Comparison of ENCODE assay signal across 1 cellular context in the genomic region with DNA sequence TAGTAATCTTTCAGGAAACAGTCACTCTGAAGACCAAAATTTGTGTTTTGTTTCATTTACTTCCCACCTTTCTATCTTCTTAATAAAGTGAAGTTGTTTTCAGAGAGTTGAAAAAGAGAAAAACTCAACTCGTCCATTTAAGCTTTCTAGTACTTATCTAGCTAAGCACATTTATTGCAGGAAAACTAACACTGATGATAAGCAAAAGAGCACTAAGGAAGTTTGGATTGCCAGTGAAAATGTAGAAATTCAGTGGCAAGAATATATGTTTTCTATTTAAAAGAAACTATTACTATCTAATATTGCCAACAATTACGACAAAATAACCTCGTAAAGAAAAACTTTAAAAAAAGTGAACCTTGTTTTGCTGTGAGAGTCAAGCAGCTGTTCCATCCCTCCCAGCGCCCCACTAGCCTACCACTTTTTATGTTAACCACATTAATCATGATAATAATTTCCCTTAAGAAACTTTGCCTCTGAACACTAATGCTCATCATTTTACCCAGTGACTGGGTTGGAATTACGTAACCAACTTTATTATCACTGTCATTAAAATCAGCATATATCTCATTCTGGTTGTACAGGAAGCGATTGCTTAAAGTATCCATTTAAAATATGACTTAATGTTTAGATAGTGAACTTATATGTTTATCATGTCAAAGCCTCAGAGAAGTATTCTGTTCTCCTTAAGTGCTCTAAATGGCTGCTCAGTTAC.
TF ChIP-seq lines count a peak whose summit lies in the region.

No MANE protein-coding gene starts in this region.

TF ChIP-seq in HEK293, 187 proteins besides CTCF, POLR2A, EP300 and RAD21:
- TF ChIP-seq, protein P1, sequence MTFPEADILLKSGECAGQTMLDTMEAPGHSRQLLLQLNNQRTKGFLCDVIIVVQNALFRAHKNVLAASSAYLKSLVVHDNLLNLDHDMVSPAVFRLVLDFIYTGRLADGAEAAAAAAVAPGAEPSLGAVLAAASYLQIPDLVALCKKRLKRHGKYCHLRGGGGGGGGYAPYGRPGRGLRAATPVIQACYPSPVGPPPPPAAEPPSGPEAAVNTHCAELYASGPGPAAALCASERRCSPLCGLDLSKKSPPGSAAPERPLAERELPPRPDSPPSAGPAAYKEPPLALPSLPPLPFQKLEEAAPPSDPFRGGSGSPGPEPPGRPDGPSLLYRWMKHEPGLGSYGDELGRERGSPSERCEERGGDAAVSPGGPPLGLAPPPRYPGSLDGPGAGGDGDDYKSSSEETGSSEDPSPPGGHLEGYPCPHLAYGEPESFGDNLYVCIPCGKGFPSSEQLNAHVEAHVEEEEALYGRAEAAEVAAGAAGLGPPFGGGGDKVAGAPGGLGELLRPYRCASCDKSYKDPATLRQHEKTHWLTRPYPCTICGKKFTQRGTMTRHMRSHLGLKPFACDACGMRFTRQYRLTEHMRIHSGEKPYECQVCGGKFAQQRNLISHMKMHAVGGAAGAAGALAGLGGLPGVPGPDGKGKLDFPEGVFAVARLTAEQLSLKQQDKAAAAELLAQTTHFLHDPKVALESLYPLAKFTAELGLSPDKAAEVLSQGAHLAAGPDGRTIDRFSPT (tag by site-specific recombination; IDR thresholded peaks at IDR 0.05): 0 out of 2 replicates have a peak, but pooled peaks have one; percentile 25
- TF ChIP-seq, protein P2, sequence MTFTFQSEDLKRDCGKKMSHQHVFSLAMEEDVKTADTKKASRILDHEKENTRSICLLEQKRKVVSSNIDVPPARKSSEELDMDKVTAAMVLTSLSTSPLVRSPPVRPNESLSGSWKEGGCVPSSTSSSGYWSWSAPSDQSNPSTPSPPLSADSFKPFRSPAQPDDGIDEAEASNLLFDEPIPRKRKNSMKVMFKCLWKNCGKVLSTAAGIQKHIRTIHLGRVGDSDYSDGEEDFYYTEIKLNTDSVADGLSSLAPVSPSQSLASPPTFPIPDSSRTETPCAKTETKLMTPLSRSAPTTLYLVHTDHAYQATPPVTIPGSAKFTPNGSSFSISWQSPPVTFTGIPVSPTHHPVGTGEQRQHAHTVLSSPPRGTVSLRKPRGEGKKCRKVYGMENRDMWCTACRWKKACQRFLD (tag by site-specific recombination; IDR thresholded peaks at IDR 0.05): no peak
- TF ChIP-seq, protein P3, sequence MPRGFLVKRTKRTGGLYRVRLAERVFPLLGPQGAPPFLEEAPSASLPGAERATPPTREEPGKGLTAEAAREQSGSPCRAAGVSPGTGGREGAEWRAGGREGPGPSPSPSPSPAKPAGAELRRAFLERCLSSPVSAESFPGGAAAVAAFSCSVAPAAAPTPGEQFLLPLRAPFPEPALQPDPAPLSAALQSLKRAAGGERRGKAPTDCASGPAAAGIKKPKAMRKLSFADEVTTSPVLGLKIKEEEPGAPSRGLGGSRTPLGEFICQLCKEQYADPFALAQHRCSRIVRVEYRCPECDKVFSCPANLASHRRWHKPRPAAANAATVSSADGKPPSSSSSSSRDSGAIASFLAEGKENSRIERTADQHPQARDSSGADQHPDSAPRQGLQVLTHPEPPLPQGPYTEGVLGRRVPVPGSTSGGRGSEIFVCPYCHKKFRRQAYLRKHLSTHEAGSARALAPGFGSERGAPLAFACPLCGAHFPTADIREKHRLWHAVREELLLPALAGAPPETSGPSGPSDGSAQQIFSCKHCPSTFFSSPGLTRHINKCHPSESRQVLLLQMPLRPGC (tag by site-specific recombination; IDR thresholded peaks at IDR 0.05): peak; percentile 58; the same call in 1 of the 2 replicates
- TF ChIP-seq ZNF2 (tag by site-specific recombination; IDR thresholded peaks at IDR 0.05) (0 out of 2 replicates have a peak, but pooled peaks have one; percentile 17), ZNF175 (tag by site-specific recombination; IDR thresholded peaks at IDR 0.05) (no peak), KLF10 (tag by site-specific recombination; IDR thresholded peaks at IDR 0.05) (0 out of 2 replicates have a peak, but pooled peaks have one; percentile 25), ZNF843 (tag by site-specific recombination; IDR thresholded peaks at IDR 0.05) (peak; percentile 72), ZNF184 (tag by site-specific recombination; IDR thresholded peaks at IDR 0.05) (0 out of 2 replicates have a peak, but pooled peaks have one; percentile 41), ZNF341 (tag by site-specific recombination; IDR thresholded peaks at IDR 0.05; ENCODE audit: low read depth) (peak; percentile 21; the same call in 1 of the 2 replicates), ZNF302 (tag by site-specific recombination; IDR thresholded peaks at IDR 0.05; ENCODE audit: low read depth) (no peak), HOXC10 (CRISPR knock-in tag; IDR thresholded peaks at IDR 0.05) (no peak), ZFP37 (tag by site-specific recombination; IDR thresholded peaks at IDR 0.05) (no peak), ZNF366 (tag by site-specific recombination; conservative IDR thresholded peaks at IDR 0.05) (peak; percentile 32; the same call in 1 of the 2 replicates), OSR2 (tag by site-specific recombination; IDR thresholded peaks at IDR 0.05) (peak; percentile 62; the same call in 1 of the 2 replicates), ZNF510 (tag by site-specific recombination; IDR thresholded peaks at IDR 0.05; ENCODE audit: insufficient replicate concordance) (no peak), WT1 (tag by site-specific recombination; IDR thresholded peaks at IDR 0.05) (peak; percentile 44; the same call in 1 of the 2 replicates), ZBTB17 (tag by site-specific recombination; IDR thresholded peaks at IDR 0.05) (no peak), FEZF1 (tag by site-specific recombination; IDR thresholded peaks at IDR 0.05) (peak; percentile 48), ZEB2 (tag by site-specific recombination; IDR thresholded peaks at IDR 0.05) (peak; percentile 87), PRDM1 (tag by site-specific recombination; IDR thresholded peaks at IDR 0.05) (no peak), SP2 (tag by site-specific recombination; IDR thresholded peaks at IDR 0.05) (no peak), SP7 (tag by site-specific recombination; IDR thresholded peaks at IDR 0.05) (peak; percentile 45), ZXDB (tag by site-specific recombination; IDR thresholded peaks at IDR 0.05) (peak; percentile 31; the same call in 1 of the 2 replicates), SCRT2 (tag by site-specific recombination; IDR thresholded peaks at IDR 0.05) (no peak), ZNF629 (tag by site-specific recombination; IDR thresholded peaks at IDR 0.05) (peak; percentile 86), ZBTB7A (tag by site-specific recombination; IDR thresholded peaks at IDR 0.05; ENCODE audit: low read depth) (no peak)
- TF ChIP-seq, protein P4, sequence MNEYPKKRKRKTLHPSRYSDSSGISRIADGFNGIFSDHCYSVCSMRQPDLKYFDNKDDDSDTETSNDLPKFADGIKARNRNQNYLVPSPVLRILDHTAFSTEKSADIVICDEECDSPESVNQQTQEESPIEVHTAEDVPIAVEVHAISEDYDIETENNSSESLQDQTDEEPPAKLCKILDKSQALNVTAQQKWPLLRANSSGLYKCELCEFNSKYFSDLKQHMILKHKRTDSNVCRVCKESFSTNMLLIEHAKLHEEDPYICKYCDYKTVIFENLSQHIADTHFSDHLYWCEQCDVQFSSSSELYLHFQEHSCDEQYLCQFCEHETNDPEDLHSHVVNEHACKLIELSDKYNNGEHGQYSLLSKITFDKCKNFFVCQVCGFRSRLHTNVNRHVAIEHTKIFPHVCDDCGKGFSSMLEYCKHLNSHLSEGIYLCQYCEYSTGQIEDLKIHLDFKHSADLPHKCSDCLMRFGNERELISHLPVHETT (tag by site-specific recombination; IDR thresholded peaks at IDR 0.05): peak; percentile 76
- TF ChIP-seq, protein P5, sequence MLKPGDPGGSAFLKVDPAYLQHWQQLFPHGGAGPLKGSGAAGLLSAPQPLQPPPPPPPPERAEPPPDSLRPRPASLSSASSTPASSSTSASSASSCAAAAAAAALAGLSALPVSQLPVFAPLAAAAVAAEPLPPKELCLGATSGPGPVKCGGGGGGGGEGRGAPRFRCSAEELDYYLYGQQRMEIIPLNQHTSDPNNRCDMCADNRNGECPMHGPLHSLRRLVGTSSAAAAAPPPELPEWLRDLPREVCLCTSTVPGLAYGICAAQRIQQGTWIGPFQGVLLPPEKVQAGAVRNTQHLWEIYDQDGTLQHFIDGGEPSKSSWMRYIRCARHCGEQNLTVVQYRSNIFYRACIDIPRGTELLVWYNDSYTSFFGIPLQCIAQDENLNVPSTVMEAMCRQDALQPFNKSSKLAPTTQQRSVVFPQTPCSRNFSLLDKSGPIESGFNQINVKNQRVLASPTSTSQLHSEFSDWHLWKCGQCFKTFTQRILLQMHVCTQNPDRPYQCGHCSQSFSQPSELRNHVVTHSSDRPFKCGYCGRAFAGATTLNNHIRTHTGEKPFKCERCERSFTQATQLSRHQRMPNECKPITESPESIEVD (tag by site-specific recombination; IDR thresholded peaks at IDR 0.05): peak; percentile 93
- TF ChIP-seq, protein P6, sequence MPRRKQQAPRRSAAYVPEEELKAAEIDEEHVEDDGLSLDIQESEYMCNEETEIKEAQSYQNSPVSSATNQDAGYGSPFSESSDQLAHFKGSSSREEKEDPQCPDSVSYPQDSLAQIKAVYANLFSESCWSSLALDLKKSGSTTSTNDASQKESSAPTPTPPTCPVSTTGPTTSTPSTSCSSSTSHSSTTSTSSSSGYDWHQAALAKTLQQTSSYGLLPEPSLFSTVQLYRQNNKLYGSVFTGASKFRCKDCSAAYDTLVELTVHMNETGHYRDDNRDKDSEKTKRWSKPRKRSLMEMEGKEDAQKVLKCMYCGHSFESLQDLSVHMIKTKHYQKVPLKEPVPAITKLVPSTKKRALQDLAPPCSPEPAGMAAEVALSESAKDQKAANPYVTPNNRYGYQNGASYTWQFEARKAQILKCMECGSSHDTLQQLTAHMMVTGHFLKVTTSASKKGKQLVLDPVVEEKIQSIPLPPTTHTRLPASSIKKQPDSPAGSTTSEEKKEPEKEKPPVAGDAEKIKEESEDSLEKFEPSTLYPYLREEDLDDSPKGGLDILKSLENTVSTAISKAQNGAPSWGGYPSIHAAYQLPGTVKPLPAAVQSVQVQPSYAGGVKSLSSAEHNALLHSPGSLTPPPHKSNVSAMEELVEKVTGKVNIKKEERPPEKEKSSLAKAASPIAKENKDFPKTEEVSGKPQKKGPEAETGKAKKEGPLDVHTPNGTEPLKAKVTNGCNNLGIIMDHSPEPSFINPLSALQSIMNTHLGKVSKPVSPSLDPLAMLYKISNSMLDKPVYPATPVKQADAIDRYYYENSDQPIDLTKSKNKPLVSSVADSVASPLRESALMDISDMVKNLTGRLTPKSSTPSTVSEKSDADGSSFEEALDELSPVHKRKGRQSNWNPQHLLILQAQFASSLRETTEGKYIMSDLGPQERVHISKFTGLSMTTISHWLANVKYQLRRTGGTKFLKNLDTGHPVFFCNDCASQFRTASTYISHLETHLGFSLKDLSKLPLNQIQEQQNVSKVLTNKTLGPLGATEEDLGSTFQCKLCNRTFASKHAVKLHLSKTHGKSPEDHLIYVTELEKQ (tag by site-specific recombination; IDR thresholded peaks at IDR 0.05; ENCODE audit: borderline replicate concordance): peak; percentile 64; the same call in 1 of the 2 replicates
- TF ChIP-seq, protein P7, sequence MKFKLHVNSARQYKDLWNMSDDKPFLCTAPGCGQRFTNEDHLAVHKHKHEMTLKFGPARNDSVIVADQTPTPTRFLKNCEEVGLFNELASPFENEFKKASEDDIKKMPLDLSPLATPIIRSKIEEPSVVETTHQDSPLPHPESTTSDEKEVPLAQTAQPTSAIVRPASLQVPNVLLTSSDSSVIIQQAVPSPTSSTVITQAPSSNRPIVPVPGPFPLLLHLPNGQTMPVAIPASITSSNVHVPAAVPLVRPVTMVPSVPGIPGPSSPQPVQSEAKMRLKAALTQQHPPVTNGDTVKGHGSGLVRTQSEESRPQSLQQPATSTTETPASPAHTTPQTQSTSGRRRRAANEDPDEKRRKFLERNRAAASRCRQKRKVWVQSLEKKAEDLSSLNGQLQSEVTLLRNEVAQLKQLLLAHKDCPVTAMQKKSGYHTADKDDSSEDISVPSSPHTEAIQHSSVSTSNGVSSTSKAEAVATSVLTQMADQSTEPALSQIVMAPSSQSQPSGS (tag by site-specific recombination; IDR thresholded peaks at IDR 0.05; ENCODE audit: low read depth): peak; percentile 92
- TF ChIP-seq, protein P8, sequence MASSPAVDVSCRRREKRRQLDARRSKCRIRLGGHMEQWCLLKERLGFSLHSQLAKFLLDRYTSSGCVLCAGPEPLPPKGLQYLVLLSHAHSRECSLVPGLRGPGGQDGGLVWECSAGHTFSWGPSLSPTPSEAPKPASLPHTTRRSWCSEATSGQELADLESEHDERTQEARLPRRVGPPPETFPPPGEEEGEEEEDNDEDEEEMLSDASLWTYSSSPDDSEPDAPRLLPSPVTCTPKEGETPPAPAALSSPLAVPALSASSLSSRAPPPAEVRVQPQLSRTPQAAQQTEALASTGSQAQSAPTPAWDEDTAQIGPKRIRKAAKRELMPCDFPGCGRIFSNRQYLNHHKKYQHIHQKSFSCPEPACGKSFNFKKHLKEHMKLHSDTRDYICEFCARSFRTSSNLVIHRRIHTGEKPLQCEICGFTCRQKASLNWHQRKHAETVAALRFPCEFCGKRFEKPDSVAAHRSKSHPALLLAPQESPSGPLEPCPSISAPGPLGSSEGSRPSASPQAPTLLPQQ (tag by site-specific recombination; IDR thresholded peaks at IDR 0.05): no peak
- TF ChIP-seq, protein P9, sequence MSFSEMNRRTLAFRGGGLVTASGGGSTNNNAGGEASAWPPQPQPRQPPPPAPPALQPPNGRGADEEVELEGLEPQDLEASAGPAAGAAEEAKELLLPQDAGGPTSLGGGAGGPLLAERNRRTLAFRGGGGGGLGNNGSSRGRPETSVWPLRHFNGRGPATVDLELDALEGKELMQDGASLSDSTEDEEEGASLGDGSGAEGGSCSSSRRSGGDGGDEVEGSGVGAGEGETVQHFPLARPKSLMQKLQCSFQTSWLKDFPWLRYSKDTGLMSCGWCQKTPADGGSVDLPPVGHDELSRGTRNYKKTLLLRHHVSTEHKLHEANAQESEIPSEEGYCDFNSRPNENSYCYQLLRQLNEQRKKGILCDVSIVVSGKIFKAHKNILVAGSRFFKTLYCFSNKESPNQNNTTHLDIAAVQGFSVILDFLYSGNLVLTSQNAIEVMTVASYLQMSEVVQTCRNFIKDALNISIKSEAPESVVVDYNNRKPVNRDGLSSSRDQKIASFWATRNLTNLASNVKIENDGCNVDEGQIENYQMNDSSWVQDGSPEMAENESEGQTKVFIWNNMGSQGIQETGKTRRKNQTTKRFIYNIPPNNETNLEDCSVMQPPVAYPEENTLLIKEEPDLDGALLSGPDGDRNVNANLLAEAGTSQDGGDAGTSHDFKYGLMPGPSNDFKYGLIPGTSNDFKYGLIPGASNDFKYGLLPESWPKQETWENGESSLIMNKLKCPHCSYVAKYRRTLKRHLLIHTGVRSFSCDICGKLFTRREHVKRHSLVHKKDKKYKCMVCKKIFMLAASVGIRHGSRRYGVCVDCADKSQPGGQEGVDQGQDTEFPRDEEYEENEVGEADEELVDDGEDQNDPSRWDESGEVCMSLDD (tag by site-specific recombination; IDR thresholded peaks at IDR 0.05): no peak
TF ChIP-seq in HEK293: peak in this region for 19.
